In the genomic region with DNA sequence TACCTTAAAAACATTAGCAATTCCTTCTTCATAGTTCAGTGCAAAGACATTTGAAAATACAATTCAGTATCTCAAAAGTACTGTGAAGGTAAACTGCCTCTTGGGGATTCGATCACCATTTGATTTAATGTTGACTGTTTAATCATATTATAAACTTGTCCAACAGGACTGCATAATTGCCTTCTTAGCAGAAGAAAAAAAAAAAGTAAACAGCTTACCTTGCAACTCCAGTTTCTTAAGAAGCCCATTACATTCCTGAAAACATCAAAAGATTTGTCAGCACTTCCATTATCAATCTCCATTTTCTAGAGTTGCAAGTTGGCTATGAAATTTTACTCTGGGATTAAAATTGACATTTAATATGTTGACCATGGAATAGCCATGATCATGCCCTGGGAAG, we compare ENCODE assay signal across 25 cellular contexts.
"Had no signal": no experiment of that assay in that cellular context is flagged by ENCODE, and none has a peak within 500 bp of the region (broad histone marks: within the 10 kb centered on the region; RNA-seq: fewer than 3 reads in every experiment).

No MANE protein-coding gene starts in this region.

- H3K36me3 Mint-ChIP-seq: stimulated activated naive B cell treated with anti-CD40 and anti-IgM and Interleukin-4, amounts not matched to agents 10 μg/mL and 1 μg/mL and 100 μg/mL, for 72 hours had no signal

- H3K4me1 Mint-ChIP-seq: naive thymus-derived CD4-positive, alpha-beta T cell; stimulated activated naive B cell treated with anti-CD40 and anti-IgM and Interleukin-4, amounts not matched to agents 10 μg/mL and 1 μg/mL and 100 μg/mL, for 72 hours had no signal

- H3K4me1 ChIP-seq: left ventricle myocardium inferior, pancreas, prostate gland, stomach, testis, thyroid gland, transverse colon, upper lobe of right lung had no signal

- FAIRE-seq: pancreas, urothelium cell line had no signal

- H3K27ac ChIP-seq: left ventricle myocardium inferior, pancreas, prostate gland, skin epidermis, stomach, testis, thyroid gland, transverse colon, upper lobe of right lung had no signal

- H3K27me3 Mint-ChIP-seq: naive thymus-derived CD4-positive, alpha-beta T cell; natural killer cell treated with Interleukin-12 subunit alpha and Interleukin-12 subunit beta and Interleukin-15 and Interleukin-18, amount 100 ng/mL, for 72 hours; stimulated activated naive B cell treated with anti-CD40 and anti-IgM and Interleukin-4, amounts not matched to agents 10 μg/mL and 1 μg/mL and 100 μg/mL, for 72 hours had no signal

- DNase-seq: islet precursor cell; left ventricle myocardium inferior; mesendoderm; midbrain; mucosa of descending colon; naive thymus-derived CD4-positive, alpha-beta T cell; pancreas; posterior cingulate gyrus; right cardiac atrium; stimulated activated CD4-positive, alpha-beta T cell treated with anti-CD3 and anti-CD28 coated beads, Interleukin-12 subunit alpha, Interleukin-12 subunit beta, amount 100 ng/mL, for 4 hours; stimulated activated CD4-positive, alpha-beta T cell treated with anti-CD3 and anti-CD28 coated beads, Interleukin-15, amount 100 ng/mL, for 24 hours; stimulated activated CD4-positive, alpha-beta T cell treated with anti-CD3 and anti-CD28 coated beads, Interleukin-2, amount 100 ng/mL, for 24 hours; stimulated activated CD4-positive, alpha-beta T cell treated with anti-CD3 and anti-CD28 coated beads, Interleukin-4, amount 100 ng/mL, for 1 hour; stimulated activated naive B cell treated with anti-CD40 and anti-IgM and Interleukin-4, amounts not matched to agents 10 μg/mL and 1 μg/mL and 100 μg/mL, for 72 hours; stimulated activated naive CD8-positive, alpha-beta T cell treated with anti-CD3 and anti-CD28 coated beads, Interleukin-15, Interleukin-2, amounts not matched to agents 100 U/mL and 50 U/mL, for 24 hours; stomach; testis; thyroid gland; transverse colon; upper lobe of right lung had no signal

- H3K36me3 ChIP-seq: left ventricle myocardium inferior, pancreas, prostate gland, stomach, thyroid gland, transverse colon, upper lobe of right lung had no signal

- H3K9me3 ChIP-seq: left ventricle myocardium inferior, pancreas, prostate gland, stomach, testis, thyroid gland, upper lobe of right lung had no signal

- H3K4me3 ChIP-seq: left ventricle myocardium inferior, lung, mucosa of descending colon, pancreas, prostate gland, skin epidermis, stomach, testis, thyroid gland, transverse colon, upper lobe of right lung had no signal

- H3K4me3 Mint-ChIP-seq: naive thymus-derived CD4-positive, alpha-beta T cell; natural killer cell treated with Interleukin-12 subunit alpha and Interleukin-12 subunit beta and Interleukin-15 and Interleukin-18, amount 100 ng/mL, for 72 hours; stimulated activated naive B cell treated with anti-CD40 and anti-IgM and Interleukin-4, amounts not matched to agents 10 μg/mL and 1 μg/mL and 100 μg/mL, for 72 hours had no signal

- H3K27ac Mint-ChIP-seq: naive thymus-derived CD4-positive, alpha-beta T cell; natural killer cell treated with Interleukin-12 subunit alpha and Interleukin-12 subunit beta and Interleukin-15 and Interleukin-18, amount 100 ng/mL, for 72 hours; stimulated activated naive B cell treated with anti-CD40 and anti-IgM and Interleukin-4, amounts not matched to agents 10 μg/mL and 1 μg/mL and 100 μg/mL, for 72 hours had no signal

- H3K27me3 ChIP-seq: pancreas, stomach, testis, thyroid gland, transverse colon, upper lobe of right lung had no signal
